Comparison of ENCODE assay signal across 20 cellular contexts in the genomic region with DNA sequence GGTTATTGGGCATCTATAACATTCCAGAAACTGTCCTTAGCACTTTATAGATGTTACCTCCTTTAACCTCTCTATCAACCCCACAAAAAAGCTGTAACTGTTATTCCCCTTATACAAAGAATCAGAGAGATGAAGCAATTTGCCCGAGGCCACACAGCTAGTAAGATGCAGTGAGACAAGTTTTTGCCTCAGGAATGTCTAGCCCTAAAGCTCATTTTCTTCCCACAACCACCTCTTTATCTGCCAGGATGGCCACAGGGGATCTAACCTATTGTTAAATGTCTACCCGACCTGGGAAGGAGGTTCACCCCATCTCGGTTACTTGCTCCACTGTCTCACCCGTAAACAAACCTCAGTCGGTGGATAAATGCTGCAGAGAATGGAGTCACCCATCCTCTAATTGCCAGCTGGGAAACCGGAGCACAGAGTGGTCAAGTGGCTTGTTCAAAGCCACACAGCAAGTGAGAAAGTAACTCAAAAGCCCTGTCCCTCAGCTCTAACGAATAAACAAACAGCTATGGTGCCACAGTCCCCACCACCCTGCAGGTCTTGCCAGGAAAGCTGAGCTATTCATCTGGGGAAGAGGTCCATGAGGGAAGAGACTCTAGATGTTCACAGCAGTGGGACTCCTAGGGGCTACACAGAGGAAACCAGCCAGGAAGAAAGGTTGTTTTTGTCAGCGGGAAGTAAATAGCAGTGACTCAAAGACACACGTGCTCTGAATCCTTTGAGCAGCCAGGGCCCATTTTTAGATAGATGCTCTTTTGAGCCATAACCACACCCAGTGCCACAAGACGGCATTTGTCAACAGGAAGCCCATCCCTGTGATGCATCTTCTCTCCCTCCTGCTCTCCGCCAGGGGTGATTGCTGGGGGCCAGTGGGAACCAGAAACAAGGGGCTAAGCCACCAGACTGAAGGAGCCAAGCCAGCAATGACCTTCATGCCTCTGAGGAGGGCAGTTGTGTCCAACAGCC. TPM values are rescaled to one million over a fixed set of nuclear protein-coding genes. Genes with fewer than 3 reads are reported as not detected.
DNase-seq lines count a peak whose midpoint lies in the region; ATAC-seq, FAIRE-seq and TF ChIP-seq lines count a peak whose summit lies in the region.
"Had no signal": no experiment of that assay in that cellular context is flagged by ENCODE, and none has a peak within 500 bp of the region (broad histone marks: within the 10 kb centered on the region; RNA-seq: fewer than 3 reads in every experiment).

No MANE protein-coding gene starts in this region.

- TF ChIP-seq RAD21 in HCT116 (IDR thresholded peaks at IDR 0.05; ENCODE audit: low read depth): no peak

- no peak overlapping the region for H3K4me3 Mint-ChIP-seq in CD4-positive, alpha-beta T cell
- H3K4me3 Mint-ChIP-seq: CD4-positive, CD25-positive, alpha-beta regulatory T cell; naive thymus-derived CD8-positive, alpha-beta T cell had no signal

- CTCF ChIA-PET in CD4-positive, alpha-beta T cell (lab: Charles Lee): no interaction called here
- CTCF ChIA-PET in HCT116 (lab: Charles Lee): no interaction called here

- H4K20me1 ChIP-seq in HCT116 (ENCODE audit: insufficient read depth): no peaks in the 10 kb centered on the region

- peak; percentile 49 for ATAC-seq in CD4-positive, alpha-beta T cell (ENCODE audit: poor library complexity)
- ATAC-seq in HCT116: peak; percentile 35; the same call in 1 of the 2 replicates
- no peak for ATAC-seq in left ventricle myocardium superior
- ATAC-seq: activated CD4-positive, CD25-positive, alpha-beta regulatory T cell treated with anti-CD3 and anti-CD28 coated beads, Interleukin-2, amount 50 U/mL, for 24 hours; naive thymus-derived CD8-positive, alpha-beta T cell; upper lobe of right lung had no signal

- no peak overlapping the region for H3K9ac ChIP-seq in HCT116 (ENCODE audit: low read length)

- H3K4me1 ChIP-seq in HCT116 (ENCODE audit: control insufficient read depth in 1 of 2, insufficient read depth in 2 of 2, low read length in 2 of 2): peaks cover 0 to 6% of the 10 kb centered on the region in 2 experiments; a peak in 2 of 4 replicates

- H3K27me3 ChIP-seq in CD4-positive, alpha-beta T cell (ENCODE audit: control insufficient read depth, insufficient read depth, low read length): no peaks in the 10 kb centered on the region
- no peaks in the 10 kb centered on the region for H3K27me3 ChIP-seq in HCT116 (ENCODE audit: insufficient read depth, low read length)
- H3K27me3 ChIP-seq: upper lobe of right lung had no signal

- RAD21 ChIA-PET in HCT116 (lab: Charles Lee; ENCODE audit: low non-redundant PET in 1 of 2, low total read pairs in 2 of 2, uncharacterized antibody in 2 of 2, unreplicated experiment in 2 of 2): no interaction called here

- H3K4me3 ChIP-seq in HCT116 (replicated peaks in 1 of 2; ENCODE audit: low read depth in 1 of 2, low read length in 2 of 2): no peak overlapping the region
- H3K4me3 ChIP-seq: left ventricle myocardium inferior, upper lobe of right lung had no signal

- H3K27me3 Mint-ChIP-seq in CD4-positive, alpha-beta T cell: peaks cover 4% of the 10 kb centered on the region

- H3K4me1 Mint-ChIP-seq in CD4-positive, alpha-beta T cell (ENCODE audit: low read depth): no peaks in the 10 kb centered on the region

- H2AFZ ChIP-seq in HCT116 (ENCODE audit: low read depth, low read length, poor library complexity, severe bottlenecking): no peak overlapping the region

- H3K79me2 ChIP-seq in HCT116 (ENCODE audit: insufficient read depth, low read length): no peaks in the 10 kb centered on the region

- H3K27ac ChIP-seq in CD4-positive, alpha-beta T cell (ENCODE audit: low read depth, low read length): no peak overlapping the region
- H3K27ac ChIP-seq in HCT116 (ENCODE audit: low read depth, low read length): no peak overlapping the region
- H3K27ac ChIP-seq: left ventricle myocardium inferior, upper lobe of right lung had no signal

- no peaks in the 10 kb centered on the region for H3K36me3 Mint-ChIP-seq in CD4-positive, alpha-beta T cell (ENCODE audit: low read depth)
- H3K36me3 Mint-ChIP-seq: CD4-positive, CD25-positive, alpha-beta regulatory T cell; naive thymus-derived CD8-positive, alpha-beta T cell had no signal

- no peak for FAIRE-seq in GM12891 (lab: Jason Lieb, UNC)

- peak in 1 of 10 experiments; percentile 1 for DNase-seq in CD4-positive, alpha-beta T cell
- DNase-seq in HCT116 (ENCODE audit: low read depth, low spot score) (no peak), SW480 (ENCODE audit: low spot score) (peak; percentile 36), foreskin melanocyte (peak; percentile 76), left ventricle myocardium superior (no peak), GM12891 (ENCODE audit: insufficient read length, low spot score) (no peak), DMS53 treated with DMSO at 0.1 percent for 48 hours (lab: John Stamatoyannopoulos, UW; ENCODE audit: unreplicated experiment) (no peak)
- DNase-seq in activated effector memory CD4-positive, alpha-beta T cell treated with Interleukin-2 at 50 U/mL for 16 hours: no peak
- DNase-seq: anterior cingulate cortex; cortex of kidney; HCEC 1CT; left ventricle myocardium inferior; naive thymus-derived CD8-positive, alpha-beta T cell; NCI-H1092 treated with DMSO at 0.1 percent for 48 hours; NCI-H226; retina; stimulated activated CD4-positive, alpha-beta T cell treated with anti-CD3 and anti-CD28 coated beads, Interleukin-1b, Interleukin-23, amount 100 ng/mL, for 48 hours; upper lobe of right lung had no signal

- H3K9me2 ChIP-seq in HCT116 (ENCODE audit: insufficient read depth): no peaks in the 10 kb centered on the region

- no peak overlapping the region for H3K4me2 ChIP-seq in HCT116 (ENCODE audit: low read length)

- no peak for TF ChIP-seq CTCF in CD4-positive, alpha-beta T cell (IDR thresholded peaks at IDR 0.05)
- no peak for TF ChIP-seq CTCF in HCT116 (IDR thresholded peaks at IDR 0.05 in 2 of 3, conservative IDR thresholded peaks at IDR 0.05 in 1 of 3; ENCODE audit: borderline replicate concordance in 1 of 3, insufficient read depth in 1 of 3, low read depth in 2 of 3, low read length in 2 of 3)

- intact Hi-C loops in CD4-positive, alpha-beta T cell (cut with DNase I, micrococcal nuclease): no loop called here
- intact Hi-C loops in HCT116 (cut with micrococcal nuclease): no loop called here
- intact Hi-C loops in left ventricle myocardium superior (cut with micrococcal nuclease): no loop called here

- POLR2A ChIA-PET in CD4-positive, alpha-beta T cell (lab: Charles Lee): no interaction called here
- POLR2A ChIA-PET in HCT116 (lab: Charles Lee): interaction anchor here (1.4 kb wide), 1 partner anchor 8 kb away, joined by 3 read pairs; no protein-coding TSS in a partner anchor

- no peaks in the 10 kb centered on the region for H3K36me3 ChIP-seq in HCT116 (ENCODE audit: control insufficient read depth in 1 of 2, insufficient read depth in 2 of 2, low read length in 2 of 2)
- H3K36me3 ChIP-seq: left ventricle myocardium inferior, upper lobe of right lung had no signal

- BruUV-seq in HCT116 (replicated peaks; lab: Mats Ljungman, UMichigan): no TSS peak

- no peaks in the 10 kb centered on the region for H3K9me3 Mint-ChIP-seq in CD4-positive, alpha-beta T cell

- H3K27ac Mint-ChIP-seq in CD4-positive, alpha-beta T cell: no peak overlapping the region
- H3K27ac Mint-ChIP-seq: CD4-positive, CD25-positive, alpha-beta regulatory T cell; naive thymus-derived CD8-positive, alpha-beta T cell had no signal

- TF ChIP-seq POLR2A in HCT116 (IDR thresholded peaks at IDR 0.05; ENCODE audit: borderline replicate concordance, extremely low read depth, insufficient read depth, insufficient read length): no peak
- no peak for TF ChIP-seq POLR2A in GM12891 (IDR thresholded peaks at IDR 0.05; ENCODE audit: low read depth, low read length)

- H3K9me3 ChIP-seq in CD4-positive, alpha-beta T cell (ENCODE audit: control insufficient read depth, low read length): no peaks in the 10 kb centered on the region
- no peaks in the 10 kb centered on the region for H3K9me3 ChIP-seq in HCT116 (ENCODE audit: control insufficient read depth in 1 of 2, insufficient read depth in 1 of 2, low read depth in 1 of 2, low read length in 2 of 2)
- H3K9me3 ChIP-seq: left ventricle myocardium inferior, upper lobe of right lung had no signal

TF ChIP-seq in HCT116, 20 proteins besides CTCF, POLR2A, EP300 and RAD21 (continues in another document):
- TF ChIP-seq EZH2phosphoT487 (IDR thresholded peaks at IDR 0.05; ENCODE audit: borderline replicate concordance): no peak

TF ChIP-seq in GM12891, 5 proteins besides CTCF, POLR2A, EP300 and RAD21:
- TF ChIP-seq POLR2AphosphoS5 (IDR thresholded peaks at IDR 0.05; ENCODE audit: low read depth, low read length) (no peak), SPI1 (IDR thresholded peaks at IDR 0.05; ENCODE audit: low read depth, low read length) (no peak), PAX5 (IDR thresholded peaks at IDR 0.05; ENCODE audit: insufficient read depth, low read length, severe bottlenecking) (no peak), TAF1 (IDR thresholded peaks at IDR 0.05; ENCODE audit: low read depth, low read length) (no peak), POU2F2 (IDR thresholded peaks at IDR 0.05; ENCODE audit: low read depth, low read length) (no peak)
TF ChIP-seq in GM12891: peak in this region for 0.

RNA-seq across cellular contexts. Expression of a gene that starts 32.2 kb away (rescaled TPM):
- not detected for total RNA-seq in CD4-positive, alpha-beta T cell
- total RNA-seq in HCT116 (2021; ENCODE audit: unreplicated experiment) (not detected), left ventricle myocardium superior (not detected)
- not detected in 2 replicates for polyA plus RNA-seq in HCT116 (2012)
- 0.23 TPM for polyA plus RNA-seq in GM12891 (2012; ENCODE audit: low read depth, missing spikeins)
- total RNA-seq: CD4-positive, CD25-positive, alpha-beta regulatory T cell; left ventricle myocardium inferior; naive thymus-derived CD8-positive, alpha-beta T cell; upper lobe of right lung had no signal
- polyA plus RNA-seq: CD4-positive, CD25-positive, alpha-beta regulatory T cell; naive thymus-derived CD8-positive, alpha-beta T cell had no signal

RNA-seq across cellular contexts. Expression of a gene that starts 40.4 kb away (rescaled TPM):
- total RNA-seq in CD4-positive, alpha-beta T cell: not detected
- total RNA-seq in HCT116 (2021; ENCODE audit: unreplicated experiment) (0.05 TPM), left ventricle myocardium superior (3.5 TPM)
- 0.02 and 0.04 TPM in 2 replicates for polyA plus RNA-seq in HCT116 (2012)
- 0.04 TPM for polyA plus RNA-seq in GM12891 (2012; ENCODE audit: low read depth, missing spikeins)
- total RNA-seq: CD4-positive, CD25-positive, alpha-beta regulatory T cell had no signal

Comparison
In these comparisons a context has a peak if more than half of its experiments do, and no peak if none do; other contexts are left out.
1. DNase-seq: peak in SW480 (single experiment) and foreskin melanocyte (single experiment); none in HCT116 (single experiment), left ventricle myocardium superior (single experiment), activated effector memory CD4-positive, alpha-beta T cell treated with Interleukin-2 at 50 U/mL for 16 hours (single experiment), GM12891 (single experiment) and DMS53 treated with DMSO at 0.1 percent for 48 hours (single experiment).